Comparison of ENCODE assay signal across 12 cellular contexts in the genomic region with DNA sequence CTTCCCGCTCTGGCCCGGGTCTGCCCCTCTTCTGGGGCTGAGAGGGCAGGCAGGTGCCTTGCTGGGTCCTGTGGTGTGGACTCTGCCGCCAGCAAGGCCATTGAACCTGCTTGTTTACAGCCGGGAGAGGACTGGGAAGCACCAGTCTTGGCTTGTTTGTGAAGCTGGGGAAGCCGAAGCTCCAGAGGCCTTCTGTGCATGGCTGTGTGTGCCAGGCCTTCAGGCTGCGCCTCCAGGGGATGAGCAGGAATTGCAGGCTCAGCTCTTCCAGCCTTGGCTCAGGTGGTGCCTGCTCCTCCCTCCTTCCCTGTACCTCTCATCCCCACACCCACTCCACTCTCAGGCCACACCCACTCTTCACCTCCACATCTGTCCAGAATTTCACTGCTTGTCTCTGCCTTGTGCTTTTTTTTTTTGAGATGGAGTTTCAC. TPM values are rescaled to one million over a fixed set of nuclear protein-coding genes. Genes with fewer than 3 reads are reported as not detected.
DNase-seq lines count a peak whose midpoint lies in the region; ATAC-seq and TF ChIP-seq lines count a peak whose summit lies in the region.
"Had no signal": no experiment of that assay in that cellular context is flagged by ENCODE, and none has a peak within 500 bp of the region (broad histone marks: within the 10 kb centered on the region; RNA-seq: fewer than 3 reads in every experiment).

No MANE protein-coding gene starts in this region.

- POLR2A ChIA-PET in Panc1 (lab: Charles Lee), result no interaction called here

- H3K36me3 Mint-ChIP-seq in activated T-cell treated with anti-CD3 and anti-CD28 coated beads, Interleukin-2, amount 50 U/mL, for 72 hours (ENCODE audit: insufficient read depth in 2 of 2), result peaks cover 1 to 3% of the 10 kb centered on the region in 2 donors
- peaks cover 4% of the 10 kb centered on the region for H3K36me3 Mint-ChIP-seq in activated T-cell treated with anti-CD3 and anti-CD28 coated beads, Interleukin-2, amount 50 U/mL, for 4 hours (ENCODE audit: insufficient read depth)
- H3K36me3 Mint-ChIP-seq in activated T-helper 17 cell treated with anti-CD3 and anti-CD28 coated beads, Interleukin-2, amount 50 U/mL, for 72 hours (ENCODE audit: low read depth), result peaks cover 16% of the 10 kb centered on the region

- H3K4me3 ChIP-seq in Panc1 (ENCODE audit: low read depth in 2 of 2, low read length in 2 of 2), result no peak overlapping the region
- H3K4me3 ChIP-seq in iPS-15b (ENCODE audit: low read depth, low read length), result no peak overlapping the region
- H3K4me3 ChIP-seq in testis, result no peak overlapping the region

- 48 to 68% methylated on average over 2 to 6 of the region's 6 CpGs for WGBS in testis, 2 donors

- TF ChIP-seq POLR2A in testis (IDR thresholded peaks at IDR 0.05), result no peak

- TF ChIP-seq CTCF in Panc1 (IDR thresholded peaks at IDR 0.05) (no peak), testis (IDR thresholded peaks at IDR 0.05) (no peak)

- H3K4me1 ChIP-seq in Panc1 (ENCODE audit: control insufficient read depth, insufficient read depth, low read length) (peaks cover 61% of the 10 kb centered on the region), iPS-15b (ENCODE audit: control insufficient read depth, insufficient read depth, low read length) (peaks cover 2% of the 10 kb centered on the region), testis (peaks cover 34% of the 10 kb centered on the region)

- H3K9ac ChIP-seq in iPS-15b (ENCODE audit: low read depth, low read length), result peak overlapping the region; percentile 37

- intact Hi-C loops in Panc1 (cut with micrococcal nuclease; ENCODE audit: unreplicated experiment) (no loop called here), testis (cut with DNase I; ENCODE audit: low total_unique reads) (no loop called here)

- CTCF ChIA-PET in Panc1 (lab: Charles Lee), result interaction anchor here (0.6 to 0.7 kb wide), 3 partner anchors 12 to 305 kb away, joined by 3 to 5 read pairs (median 3); no protein-coding TSS in a partner anchor

- H3K27me3 Mint-ChIP-seq in activated T-cell treated with anti-CD3 and anti-CD28 coated beads, Interleukin-2, amount 50 U/mL, for 72 hours (ENCODE audit: low read depth), result no peaks in the 10 kb centered on the region
- H3K27me3 Mint-ChIP-seq in activated T-cell treated with anti-CD3 and anti-CD28 coated beads, Interleukin-2, amount 50 U/mL, for 4 hours (ENCODE audit: low read depth), result no peaks in the 10 kb centered on the region
- H3K27me3 Mint-ChIP-seq in activated T-helper 17 cell treated with anti-CD3 and anti-CD28 coated beads, Interleukin-2, amount 50 U/mL, for 72 hours, result no peaks in the 10 kb centered on the region

- in situ Hi-C loops in Panc1 (cut with HindIII; ENCODE audit: low pct_unique_long_range_greater_than_20kb, low sequenced_read_pairs), result no loop called here

- ATAC-seq in activated T-cell treated with anti-CD3 and anti-CD28 coated beads, Interleukin-2, amount 50 U/mL, for 72 hours (replicated peaks in 1 of 2), result no peak
- ATAC-seq in activated T-cell treated with anti-CD3 and anti-CD28 coated beads, Interleukin-2, amount 50 U/mL, for 4 hours, result no peak
- ATAC-seq in Panc1 (0 out of 2 replicates have a peak, but pooled peaks have one; percentile 8), HG02759 (IDR thresholded peaks at IDR 0.05; ENCODE audit: unreplicated experiment) (no peak)
- ATAC-seq in activated T-helper 17 cell treated with anti-CD3 and anti-CD28 coated beads, Interleukin-2, amount 50 U/mL, for 72 hours (replicated peaks), result no peak
- no peak for ATAC-seq in activated CD4-positive, CD25-positive, alpha-beta regulatory T cell treated with anti-CD3 and anti-CD28 coated beads, Interleukin-2, amount 50 U/mL, for 24 hours

- no peaks in the 10 kb centered on the region for H3K9me3 Mint-ChIP-seq in activated T-cell treated with anti-CD3 and anti-CD28 coated beads, Interleukin-2, amount 50 U/mL, for 72 hours
- no peaks in the 10 kb centered on the region for H3K9me3 Mint-ChIP-seq in activated T-cell treated with anti-CD3 and anti-CD28 coated beads, Interleukin-2, amount 50 U/mL, for 4 hours
- H3K9me3 Mint-ChIP-seq in activated T-helper 17 cell treated with anti-CD3 and anti-CD28 coated beads, Interleukin-2, amount 50 U/mL, for 72 hours, result no peaks in the 10 kb centered on the region

- DNase-seq in activated T-cell treated with anti-CD3 and anti-CD28 coated beads, Interleukin-2, amount 50 U/mL, for 72 hours, result no peak
- DNase-seq in activated T-cell treated with anti-CD3 and anti-CD28 coated beads, Interleukin-2, amount 50 U/mL, for 4 hours, result no peak
- DNase-seq in Panc1 (ENCODE audit: low read depth, low spot score), result no peak
- DNase-seq in testis, result peak; percentile 63
- DNase-seq: amniotic stem cell, glutamatergic neuron, NCI-H1105 treated with DMSO at 0.1 percent for 48 hours, T-helper 9 cell had no signal

- no peak overlapping the region for H3K4me3 Mint-ChIP-seq in activated T-cell treated with anti-CD3 and anti-CD28 coated beads, Interleukin-2, amount 50 U/mL, for 72 hours
- H3K4me3 Mint-ChIP-seq in activated T-cell treated with anti-CD3 and anti-CD28 coated beads, Interleukin-2, amount 50 U/mL, for 4 hours, result no peak overlapping the region
- H3K4me3 Mint-ChIP-seq in activated T-helper 17 cell treated with anti-CD3 and anti-CD28 coated beads, Interleukin-2, amount 50 U/mL, for 72 hours, result no peak overlapping the region

- peak overlapping the region; percentile 27 for H3K27ac Mint-ChIP-seq in activated T-cell treated with anti-CD3 and anti-CD28 coated beads, Interleukin-2, amount 50 U/mL, for 72 hours
- H3K27ac Mint-ChIP-seq in activated T-helper 17 cell treated with anti-CD3 and anti-CD28 coated beads, Interleukin-2, amount 50 U/mL, for 72 hours, result no peak overlapping the region

- H3K9me3 ChIP-seq in Panc1 (ENCODE audit: control insufficient read depth, insufficient read depth, low read depth, low read length), result no peaks in the 10 kb centered on the region
- no peaks in the 10 kb centered on the region for H3K9me3 ChIP-seq in iPS-15b (ENCODE audit: control insufficient read depth, insufficient read depth, low read length)
- H3K9me3 ChIP-seq in testis, result no peaks in the 10 kb centered on the region

- peaks cover 50% of the 10 kb centered on the region for H3K4me1 Mint-ChIP-seq in activated T-cell treated with anti-CD3 and anti-CD28 coated beads, Interleukin-2, amount 50 U/mL, for 72 hours (ENCODE audit: low read depth)
- H3K4me1 Mint-ChIP-seq in activated T-cell treated with anti-CD3 and anti-CD28 coated beads, Interleukin-2, amount 50 U/mL, for 4 hours (ENCODE audit: low read depth), result peaks cover 58% of the 10 kb centered on the region
- H3K4me1 Mint-ChIP-seq in activated T-helper 17 cell treated with anti-CD3 and anti-CD28 coated beads, Interleukin-2, amount 50 U/mL, for 72 hours, result peaks cover 19% of the 10 kb centered on the region

- BruUV-seq in Panc1 (replicated peaks; lab: Mats Ljungman, UMichigan), result no TSS peak

- H3K27me3 ChIP-seq in Panc1 (ENCODE audit: control insufficient read depth, insufficient read depth, low read length) (no peaks in the 10 kb centered on the region), iPS-15b (ENCODE audit: control insufficient read depth, insufficient read depth, low read length) (no peaks in the 10 kb centered on the region), testis (no peaks in the 10 kb centered on the region)

- H3K36me3 ChIP-seq in Panc1 (ENCODE audit: control insufficient read depth, insufficient read depth, low read length) (no peaks in the 10 kb centered on the region), iPS-15b (ENCODE audit: control insufficient read depth, insufficient read depth, low read length) (peaks cover 3% of the 10 kb centered on the region), testis (ENCODE audit: low read depth, missing control alignments) (no peaks in the 10 kb centered on the region)

- H3K27ac ChIP-seq in Panc1 (ENCODE audit: low read length) (peak overlapping the region; percentile 69), testis (peak overlapping the region; percentile 8 to 29)

RNA-seq across cellular contexts. Expression of a gene that starts 17.5 kb away (rescaled TPM):
- 10 to 100 TPM; 78.5 to 87.0 TPM for total RNA-seq in activated T-cell treated with anti-CD3 and anti-CD28 coated beads, Interleukin-2, amount 50 U/mL, for 72 hours
- total RNA-seq in activated T-cell treated with anti-CD3 and anti-CD28 coated beads, Interleukin-2, amount 50 U/mL, for 4 hours, result 100 to 1,000 TPM; 161 to 213 (median 175) TPM
- total RNA-seq in Panc1 (2021; ENCODE audit: unreplicated experiment), result 180 TPM
- 341 TPM for polyA plus RNA-seq in Panc1 (2012; ENCODE audit: insufficient read length)
- total RNA-seq in testis, result 100 to 1,000 TPM; 389 to 493 TPM
- 259 TPM for polyA plus RNA-seq in testis (ENCODE audit: insufficient read depth, low read depth, low replicate concordance)
- 100 to 1,000 TPM in 1 of 2 donors, 10 to 100 TPM in 1; 79.7 to 132 TPM for total RNA-seq in activated T-helper 17 cell treated with anti-CD3 and anti-CD28 coated beads, Interleukin-2, amount 50 U/mL, for 72 hours

RNA-seq across cellular contexts. Expression of a gene that starts 25.0 kb away (rescaled TPM):
- total RNA-seq in activated T-cell treated with anti-CD3 and anti-CD28 coated beads, Interleukin-2, amount 50 U/mL, for 72 hours, result 100 to 1,000 TPM; 105 to 106 TPM
- 10 to 100 TPM; 92.5 to 96.3 (median 94.6) TPM for total RNA-seq in activated T-cell treated with anti-CD3 and anti-CD28 coated beads, Interleukin-2, amount 50 U/mL, for 4 hours
- total RNA-seq in Panc1 (2021; ENCODE audit: unreplicated experiment) (233 TPM), testis (100 to 1,000 TPM; 164 to 192 TPM)
- polyA plus RNA-seq in Panc1 (2012; ENCODE audit: insufficient read length), result 250 TPM
- 418 TPM for polyA plus RNA-seq in testis (ENCODE audit: insufficient read depth, low read depth, low replicate concordance)
- 100 to 1,000 TPM; 100 to 139 TPM for total RNA-seq in activated T-helper 17 cell treated with anti-CD3 and anti-CD28 coated beads, Interleukin-2, amount 50 U/mL, for 72 hours

RNA-seq across cellular contexts. Expression of a gene that starts 28.5 kb away (rescaled TPM):
- under 1 TPM; 0.29 to 0.46 TPM for total RNA-seq in activated T-cell treated with anti-CD3 and anti-CD28 coated beads, Interleukin-2, amount 50 U/mL, for 72 hours
- total RNA-seq in activated T-cell treated with anti-CD3 and anti-CD28 coated beads, Interleukin-2, amount 50 U/mL, for 4 hours, result 1 to 10 TPM in 2 of 3 donors, under 1 TPM in 1; 0.95 to 2.3 (median 1.3) TPM
- total RNA-seq in Panc1 (2021; ENCODE audit: unreplicated experiment) (not detected), testis (1 to 10 TPM in 1 of 2 donors, under 1 TPM in 1; 0.56 to 1.3 TPM)
- not detected for polyA plus RNA-seq in Panc1 (2012; ENCODE audit: insufficient read length)
- polyA plus RNA-seq in testis (ENCODE audit: insufficient read depth, low read depth, low replicate concordance), result 1.4 TPM
- total RNA-seq in activated T-helper 17 cell treated with anti-CD3 and anti-CD28 coated beads, Interleukin-2, amount 50 U/mL, for 72 hours, result 1 to 10 TPM in 1 of 2 donors, under 1 TPM in 1; 0.78 to 2.0 TPM

RNA-seq across cellular contexts. Expression of a gene that starts 36.2 kb away (rescaled TPM):
- total RNA-seq in activated T-cell treated with anti-CD3 and anti-CD28 coated beads, Interleukin-2, amount 50 U/mL, for 72 hours, result 10 to 100 TPM; 62.5 to 64.1 TPM
- total RNA-seq in activated T-cell treated with anti-CD3 and anti-CD28 coated beads, Interleukin-2, amount 50 U/mL, for 4 hours, result 100 to 1,000 TPM; 119 to 128 (median 120) TPM
- 149 TPM for total RNA-seq in Panc1 (2021; ENCODE audit: unreplicated experiment)
- 101 TPM for polyA plus RNA-seq in Panc1 (2012; ENCODE audit: insufficient read length)
- total RNA-seq in testis, result 100 to 1,000 TPM; 185 to 245 TPM
- 386 TPM for polyA plus RNA-seq in testis (ENCODE audit: insufficient read depth, low read depth, low replicate concordance)
- total RNA-seq in activated T-helper 17 cell treated with anti-CD3 and anti-CD28 coated beads, Interleukin-2, amount 50 U/mL, for 72 hours, result 100 to 1,000 TPM in 1 of 2 donors, 10 to 100 TPM in 1; 79.4 to 140 TPM

RNA-seq across cellular contexts. Expression of a gene that starts 58.5 kb away (rescaled TPM):
- total RNA-seq in activated T-cell treated with anti-CD3 and anti-CD28 coated beads, Interleukin-2, amount 50 U/mL, for 72 hours, result 10 to 100 TPM; 24.1 to 28.6 TPM
- total RNA-seq in activated T-cell treated with anti-CD3 and anti-CD28 coated beads, Interleukin-2, amount 50 U/mL, for 4 hours, result 10 to 100 TPM; 42.5 to 49.8 (median 44.3) TPM
- 160 TPM for total RNA-seq in Panc1 (2021; ENCODE audit: unreplicated experiment)
- 339 TPM for polyA plus RNA-seq in Panc1 (2012; ENCODE audit: insufficient read length)
- total RNA-seq in testis, result 10 to 100 TPM; 55.0 to 57.5 TPM
- polyA plus RNA-seq in testis (ENCODE audit: insufficient read depth, low read depth, low replicate concordance), result 47.8 TPM
- 10 to 100 TPM; 23.4 to 44.9 TPM for total RNA-seq in activated T-helper 17 cell treated with anti-CD3 and anti-CD28 coated beads, Interleukin-2, amount 50 U/mL, for 72 hours
